Comparison of ENCODE assay signal across 17 cellular contexts in genomic region chr17:13409455-13409854, GRCh38.
A peak's percentile ranks its signal among the peaks of the same experiment; 100 is the strongest.
DNase-seq lines count a peak whose midpoint lies in the region; ATAC-seq and TF ChIP-seq lines count a peak whose summit lies in the region.
"Had no signal": no experiment of that assay in that cellular context is flagged by ENCODE, and none has a peak within 500 bp of the region (broad histone marks: within the 10 kb centered on the region; RNA-seq: fewer than 3 reads in every experiment).

No MANE protein-coding gene starts in this region.

- peak; percentile 51 for DNase-seq in RPMI7951 (ENCODE audit: low read depth)
- DNase-seq in left lobe of liver (ENCODE audit: low spot score), result no peak
- DNase-seq in NCI-H510A treated with DMSO at 0.1 percent for 48 hours (lab: John Stamatoyannopoulos, UW), result no peak
- no peak for DNase-seq in germinal center (ENCODE audit: low spot score)
- DNase-seq in coronary artery (ENCODE audit: low spot score), result no peak
- DNase-seq in stimulated activated naive CD8-positive, alpha-beta T cell treated with anti-CD3 and anti-CD28 coated beads, Interleukin-15, amount 100 ng/mL, for 72 hours, result no peak
- DNase-seq: C1 segment of cervical spinal cord; Caco-2; CD4-positive, alpha-beta memory T cell; DMS153; DND-41; EL; GDM1; GOT3; H7; HCEC 1CT had no signal

- TF ChIP-seq CTCF in nephron (IDR thresholded peaks at IDR 0.05; ENCODE audit: unreplicated experiment in 3 of 3), result no peak
- no peak for TF ChIP-seq CTCF in coronary artery (IDR thresholded peaks at IDR 0.05)

- no peak overlapping the region for H3K27ac ChIP-seq in coronary artery

- H3K36me3 Mint-ChIP-seq in nephron (ENCODE audit: low read depth), result no peaks in the 10 kb centered on the region
- H3K36me3 Mint-ChIP-seq: CD4-positive, alpha-beta memory T cell had no signal

- peak overlapping the region in 2 of 3 experiments; percentile 4 to 60 for H3K27ac Mint-ChIP-seq in nephron
- no peak overlapping the region for H3K27ac Mint-ChIP-seq in stimulated activated naive CD8-positive, alpha-beta T cell treated with anti-CD3 and anti-CD28 coated beads, Interleukin-15, amount 100 ng/mL, for 72 hours
- H3K27ac Mint-ChIP-seq: CD4-positive, alpha-beta memory T cell had no signal

- ATAC-seq in left lobe of liver, result peak; percentile 35
- no peak for ATAC-seq in stimulated activated naive CD8-positive, alpha-beta T cell treated with anti-CD3 and anti-CD28 coated beads, Interleukin-15, amount 100 ng/mL, for 72 hours

- no peaks in the 10 kb centered on the region for H3K4me1 Mint-ChIP-seq in nephron
- H3K4me1 Mint-ChIP-seq in stimulated activated naive CD8-positive, alpha-beta T cell treated with anti-CD3 and anti-CD28 coated beads, Interleukin-15, amount 100 ng/mL, for 72 hours, result no peaks in the 10 kb centered on the region
- H3K4me1 Mint-ChIP-seq: CD4-positive, alpha-beta memory T cell had no signal

- no peak overlapping the region for H3K4me3 Mint-ChIP-seq in nephron
- no peak overlapping the region for H3K4me3 Mint-ChIP-seq in stimulated activated naive CD8-positive, alpha-beta T cell treated with anti-CD3 and anti-CD28 coated beads, Interleukin-15, amount 100 ng/mL, for 72 hours
- H3K4me3 Mint-ChIP-seq: CD4-positive, alpha-beta memory T cell had no signal

- H3K9me3 Mint-ChIP-seq in nephron, result no peaks in the 10 kb centered on the region
- H3K9me3 Mint-ChIP-seq in stimulated activated naive CD8-positive, alpha-beta T cell treated with anti-CD3 and anti-CD28 coated beads, Interleukin-15, amount 100 ng/mL, for 72 hours, result no peaks in the 10 kb centered on the region

- H3K4me3 ChIP-seq in coronary artery, result no peak overlapping the region

- peaks cover 5% of the 10 kb centered on the region for H3K27me3 Mint-ChIP-seq in nephron (ENCODE audit: low read depth)
- H3K27me3 Mint-ChIP-seq in stimulated activated naive CD8-positive, alpha-beta T cell treated with anti-CD3 and anti-CD28 coated beads, Interleukin-15, amount 100 ng/mL, for 72 hours, result no peaks in the 10 kb centered on the region

Comparison
In these comparisons a context has a peak if more than half of its experiments do, and no peak if none do; other contexts are left out.
1. H3K27ac Mint-ChIP-seq: peak in nephron (2 of 3); none in stimulated activated naive CD8-positive, alpha-beta T cell treated with anti-CD3 and anti-CD28 coated beads, Interleukin-15, amount 100 ng/mL, for 72 hours (0 of 2).